Comparison of ENCODE assay signal across 8 cellular contexts in the genomic region with DNA sequence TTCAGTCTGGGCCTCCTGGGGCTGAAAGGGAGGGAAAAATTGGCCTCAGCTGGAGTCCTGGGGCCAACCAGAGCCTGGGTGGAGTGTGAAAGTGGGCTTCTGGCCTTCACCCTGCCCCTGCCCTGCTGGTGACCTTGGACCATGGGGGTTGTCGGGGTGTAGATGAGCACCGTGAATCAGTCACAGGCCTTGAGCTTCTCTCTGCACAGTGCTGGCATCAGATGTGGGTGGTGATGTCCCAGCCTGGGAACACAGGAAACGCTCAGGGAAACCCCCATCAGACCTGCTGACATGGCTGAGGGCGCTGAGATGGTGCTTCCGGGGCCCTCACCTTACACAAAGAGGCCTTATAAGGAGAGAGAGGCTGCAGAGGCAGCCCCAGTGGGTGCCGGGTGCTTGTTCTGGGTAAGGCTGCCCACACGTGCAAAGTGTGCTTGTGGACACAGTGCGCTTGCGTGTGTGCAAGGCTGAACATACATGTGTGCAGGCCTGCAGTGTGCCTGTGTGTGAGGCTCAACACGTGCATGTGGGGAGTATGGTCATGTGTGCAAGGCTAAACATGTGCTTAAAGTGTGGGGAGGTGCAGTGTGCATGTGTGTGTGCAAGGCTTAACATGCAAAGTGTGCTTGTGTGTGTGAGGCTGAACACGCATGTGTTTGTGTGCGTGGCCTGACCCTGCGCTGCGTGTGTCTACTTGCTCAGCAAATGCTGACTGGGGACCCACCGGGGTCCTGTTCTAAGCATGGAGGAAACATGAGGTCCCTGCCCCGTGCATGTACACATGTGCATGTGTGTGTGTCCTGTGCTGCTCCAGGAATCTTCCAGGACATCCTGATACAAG. TPM values are rescaled to one million over a fixed set of nuclear protein-coding genes. Genes with fewer than 3 reads are reported as not detected.
A peak's percentile ranks its signal among the peaks of the same experiment; 100 is the strongest.
DNase-seq lines count a peak whose midpoint lies in the region; ATAC-seq and TF ChIP-seq lines count a peak whose summit lies in the region.

No MANE protein-coding gene starts in this region.

- H3K4me3 Mint-ChIP-seq in HFFc6 = no peak overlapping the region; the same call in 1 of the 2 replicates
- peak overlapping the region; percentile 77 for H3K4me3 Mint-ChIP-seq in activated naive CD8-positive, alpha-beta T cell treated with anti-CD3 and anti-CD28 coated beads for 36 hours
- H3K4me3 Mint-ChIP-seq in stimulated activated effector memory CD8-positive, alpha-beta T cell treated with anti-CD3 and anti-CD28 coated beads, Interleukin-12 subunit alpha, Interleukin-12 subunit beta, amount 100 ng/mL, for 72 hours = peak overlapping the region; percentile 80

- H3K4me1 Mint-ChIP-seq in HFFc6 (ENCODE audit: low read depth) = peaks cover 32% of the 10 kb centered on the region
- peaks cover 57% of the 10 kb centered on the region for H3K4me1 Mint-ChIP-seq in activated naive CD8-positive, alpha-beta T cell treated with anti-CD3 and anti-CD28 coated beads for 36 hours
- H3K4me1 Mint-ChIP-seq in stimulated activated effector memory CD8-positive, alpha-beta T cell treated with anti-CD3 and anti-CD28 coated beads, Interleukin-12 subunit alpha, Interleukin-12 subunit beta, amount 100 ng/mL, for 72 hours = peaks cover 65% of the 10 kb centered on the region

- H3K27me3 Mint-ChIP-seq in HFFc6 (ENCODE audit: insufficient read depth) = no peaks in the 10 kb centered on the region; the same call in 1 of the 2 replicates
- H3K27me3 Mint-ChIP-seq in activated naive CD8-positive, alpha-beta T cell treated with anti-CD3 and anti-CD28 coated beads for 36 hours = no peaks in the 10 kb centered on the region

- TF ChIP-seq POLR2A in GM10847 (IDR thresholded peaks at IDR 0.05; ENCODE audit: extremely low read depth, insufficient read length) = peak; percentile 72

- WGBS in lung, 2 donors = 56 to 61% methylated on average over 16 of the region's 16 CpGs

- no peaks in the 10 kb centered on the region for H3K27me3 ChIP-seq in lung (ENCODE audit: control insufficient read depth, insufficient read depth)

- H3K9me3 Mint-ChIP-seq in HFFc6 = no peaks in the 10 kb centered on the region
- H3K9me3 Mint-ChIP-seq in activated naive CD8-positive, alpha-beta T cell treated with anti-CD3 and anti-CD28 coated beads for 36 hours = no peaks in the 10 kb centered on the region
- H3K9me3 Mint-ChIP-seq in stimulated activated effector memory CD8-positive, alpha-beta T cell treated with anti-CD3 and anti-CD28 coated beads, Interleukin-12 subunit alpha, Interleukin-12 subunit beta, amount 100 ng/mL, for 72 hours = no peaks in the 10 kb centered on the region

- H3K4me3 ChIP-seq in lung = no peak overlapping the region

- TF ChIP-seq CTCF in HFFc6 (IDR thresholded peaks at IDR 0.05) (no peak), lung (IDR thresholded peaks at IDR 0.05; ENCODE audit: control extremely low read depth, extremely low read depth) (no peak)

- no peaks in the 10 kb centered on the region for H3K9me3 ChIP-seq in lung (ENCODE audit: control insufficient read depth in 2 of 2, insufficient read depth in 1 of 2, low read length in 1 of 2)

- H3K36me3 Mint-ChIP-seq in HFFc6 (ENCODE audit: low read depth) = peaks cover 13% of the 10 kb centered on the region; the same call in 1 of the 2 replicates
- peaks cover 55% of the 10 kb centered on the region for H3K36me3 Mint-ChIP-seq in activated naive CD8-positive, alpha-beta T cell treated with anti-CD3 and anti-CD28 coated beads for 36 hours
- H3K36me3 Mint-ChIP-seq in stimulated activated effector memory CD8-positive, alpha-beta T cell treated with anti-CD3 and anti-CD28 coated beads, Interleukin-12 subunit alpha, Interleukin-12 subunit beta, amount 100 ng/mL, for 72 hours = peaks cover 100% of the 10 kb centered on the region

- H3K27ac Mint-ChIP-seq in HFFc6 = peak overlapping the region; percentile 95
- peak overlapping the region; percentile 92 for H3K27ac Mint-ChIP-seq in activated naive CD8-positive, alpha-beta T cell treated with anti-CD3 and anti-CD28 coated beads for 36 hours
- peak overlapping the region; percentile 93 for H3K27ac Mint-ChIP-seq in stimulated activated effector memory CD8-positive, alpha-beta T cell treated with anti-CD3 and anti-CD28 coated beads, Interleukin-12 subunit alpha, Interleukin-12 subunit beta, amount 100 ng/mL, for 72 hours

- H3K36me3 ChIP-seq in lung (ENCODE audit: control insufficient read depth in 2 of 2, insufficient read depth in 2 of 2, low read length in 2 of 2) = peaks cover 0 to 30% of the 10 kb centered on the region in 2 donors

- H3K27ac ChIP-seq in lung (ENCODE audit: low read depth in 1 of 2, low read length in 1 of 2) = peak overlapping the region; percentile 34 to 95

- ATAC-seq in lung (ENCODE audit: insufficient read depth, low FRiP score) = no peak
- ATAC-seq in stimulated activated effector memory CD8-positive, alpha-beta T cell treated with anti-CD3 and anti-CD28 coated beads, Interleukin-12 subunit alpha, Interleukin-12 subunit beta, amount 100 ng/mL, for 72 hours = peak; percentile 95

- peaks cover 0 to 25% of the 10 kb centered on the region in 2 donors for H3K4me1 ChIP-seq in lung (ENCODE audit: control insufficient read depth in 2 of 2, insufficient read depth in 2 of 2, low read length in 2 of 2)

- DNase-seq in HFFc6 = no peak
- peak; percentile 63 for DNase-seq in RPMI7951 (ENCODE audit: low read depth)
- peak; percentile 90 for DNase-seq in activated naive CD8-positive, alpha-beta T cell treated with anti-CD3 and anti-CD28 coated beads for 36 hours
- peak; percentile 50 for DNase-seq in lung (ENCODE audit: low spot score)
- DNase-seq in stimulated activated effector memory CD8-positive, alpha-beta T cell treated with anti-CD3 and anti-CD28 coated beads, Interleukin-12 subunit alpha, Interleukin-12 subunit beta, amount 100 ng/mL, for 72 hours (ENCODE audit: low spot score in 2 of 2) = peak; percentile 67 to 90
- no peak for DNase-seq in DMS53 treated with DMSO at 0.1 percent for 48 hours (lab: John Stamatoyannopoulos, UW; ENCODE audit: unreplicated experiment)
- DNase-seq in epidermal melanocyte (ENCODE audit: insufficient read length, low spot score) = no peak

RNA-seq across cellular contexts. Expression of a gene that starts 6.5 kb away (rescaled TPM):
- 100 to 1,000 TPM; 233 to 281 (median 249) TPM for total RNA-seq in HFFc6 (2021; fragmentation: NEBNext Ultra II Directional; extraction: Animal tissue kit (Norgen Biotek cat#: 25700))
- total RNA-seq in RPMI7951 (2014; rRNA removed; shearing (Covaris generic)) = 248 and 283 TPM in 2 replicates
- total RNA-seq in activated naive CD8-positive, alpha-beta T cell treated with anti-CD3 and anti-CD28 coated beads for 36 hours = 100 to 1,000 TPM; 256 to 258 TPM
- 100 to 1,000 TPM; 164 to 310 TPM for total RNA-seq in lung
- polyA plus RNA-seq in lung = 100 to 1,000 TPM; 221 to 937 TPM

RNA-seq across cellular contexts. Expression of a gene that starts 27.4 kb away (rescaled TPM):
- total RNA-seq in HFFc6 (2021; fragmentation: NEBNext Ultra II Directional; extraction: Animal tissue kit (Norgen Biotek cat#: 25700)) = 100 to 1,000 TPM; 148 to 213 (median 180) TPM
- 82.1 and 129 TPM in 2 replicates for total RNA-seq in RPMI7951 (2014; rRNA removed; shearing (Covaris generic))
- total RNA-seq in activated naive CD8-positive, alpha-beta T cell treated with anti-CD3 and anti-CD28 coated beads for 36 hours = 100 to 1,000 TPM; 201 to 214 TPM
- total RNA-seq in lung = 10 to 100 TPM; 20.5 to 96.6 TPM
- polyA plus RNA-seq in lung = 100 to 1,000 TPM; 130 to 191 TPM

RNA-seq across cellular contexts. Expression of a gene that starts 27.7 kb away (rescaled TPM):
- total RNA-seq in HFFc6 (2021; fragmentation: NEBNext Ultra II Directional; extraction: Animal tissue kit (Norgen Biotek cat#: 25700)) = 100 to 1,000 TPM; 134 to 147 (median 146) TPM
- total RNA-seq in RPMI7951 (2014; rRNA removed; shearing (Covaris generic)) = 210 and 240 TPM in 2 replicates
- 100 to 1,000 TPM; 156 to 162 TPM for total RNA-seq in activated naive CD8-positive, alpha-beta T cell treated with anti-CD3 and anti-CD28 coated beads for 36 hours
- 100 to 1,000 TPM in 1 of 2 donors, 10 to 100 TPM in 1; 88.5 to 107 TPM for total RNA-seq in lung
- polyA plus RNA-seq in lung = 100 to 1,000 TPM; 124 to 185 TPM

RNA-seq across cellular contexts. Expression of a gene that starts 55.3 kb away (rescaled TPM):
- 100 to 1,000 TPM; 261 to 285 (median 281) TPM for total RNA-seq in HFFc6 (2021; fragmentation: NEBNext Ultra II Directional; extraction: Animal tissue kit (Norgen Biotek cat#: 25700))
- total RNA-seq in RPMI7951 (2014; rRNA removed; shearing (Covaris generic)) = 251 and 266 TPM in 2 replicates
- total RNA-seq in activated naive CD8-positive, alpha-beta T cell treated with anti-CD3 and anti-CD28 coated beads for 36 hours = 10 to 100 TPM; 55.0 to 55.9 TPM
- total RNA-seq in lung = 100 to 1,000 TPM in 1 of 2 donors, 10 to 100 TPM in 1; 71.3 to 135 TPM
- polyA plus RNA-seq in lung = 100 to 1,000 TPM; 105 to 212 TPM

RNA-seq across cellular contexts. Expression of a gene that starts 57.6 kb away (rescaled TPM):
- total RNA-seq in HFFc6 (2021; fragmentation: NEBNext Ultra II Directional; extraction: Animal tissue kit (Norgen Biotek cat#: 25700)) = 1 to 10 TPM; 4.5 to 8.6 (median 6.7) TPM
- 4.4 and 4.9 TPM in 2 replicates for total RNA-seq in RPMI7951 (2014; rRNA removed; shearing (Covaris generic))
- total RNA-seq in activated naive CD8-positive, alpha-beta T cell treated with anti-CD3 and anti-CD28 coated beads for 36 hours = 1 to 10 TPM; 5.9 to 9.1 TPM
- 1 to 10 TPM; 4.5 to 6.8 TPM for total RNA-seq in lung
- polyA plus RNA-seq in lung = 1 to 10 TPM; 2.8 to 3.4 TPM

Comparison
In these comparisons a context has a peak if more than half of its experiments do, and no peak if none do; other contexts are left out.
1. DNase-seq: peak in RPMI7951 (single experiment), activated naive CD8-positive, alpha-beta T cell treated with anti-CD3 and anti-CD28 coated beads for 36 hours (single experiment), lung (single experiment) and stimulated activated effector memory CD8-positive, alpha-beta T cell treated with anti-CD3 and anti-CD28 coated beads, Interleukin-12 subunit alpha, Interleukin-12 subunit beta, amount 100 ng/mL, for 72 hours (2 of 2); none in HFFc6 (single experiment), DMS53 treated with DMSO at 0.1 percent for 48 hours (single experiment) and epidermal melanocyte (single experiment).
2. Peak in every context shown above with its lines, with median percentiles within 50 percentile points of each other: H3K27ac Mint-ChIP-seq.